Comparison of ENCODE assay signal across 2 cellular contexts in the genomic region with DNA sequence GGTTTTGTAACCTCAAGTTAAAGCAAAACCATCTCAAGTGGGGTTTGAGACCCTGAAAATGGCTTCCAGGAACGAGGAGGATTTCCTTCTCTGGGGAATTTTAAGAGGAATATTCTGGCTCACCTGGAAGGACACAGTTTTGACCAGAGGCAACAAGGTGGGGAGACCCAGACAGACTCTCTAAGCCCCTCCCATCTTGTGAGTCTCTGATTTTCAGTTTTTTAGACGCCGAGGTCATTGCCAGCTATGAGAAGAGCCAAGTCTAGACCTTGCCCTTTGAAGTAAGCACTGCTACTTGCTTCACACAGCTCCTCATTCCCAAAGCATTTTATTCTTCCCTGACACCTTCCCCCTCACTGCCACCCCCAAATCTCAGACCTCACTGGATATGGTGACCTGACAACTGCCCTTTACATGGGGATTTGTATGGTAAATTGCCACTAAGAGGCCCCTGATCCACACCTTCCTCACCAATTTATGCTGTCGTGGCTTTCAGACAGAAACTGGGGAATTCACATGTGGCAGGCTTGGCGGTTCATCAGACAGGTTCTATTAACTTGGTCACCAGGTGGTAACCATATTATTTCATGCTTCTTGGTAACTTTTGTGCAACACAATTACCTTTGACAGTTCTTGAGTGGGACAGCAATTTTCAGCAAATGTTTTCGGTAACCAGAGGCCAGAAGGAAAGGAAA.
TF ChIP-seq lines count a peak whose summit lies in the region.

No MANE protein-coding gene starts in this region.

TF ChIP-seq in A549, 52 proteins besides CTCF, POLR2A, EP300 and RAD21:
- TF ChIP-seq ZSCAN20 (CRISPR knock-in tag; IDR thresholded peaks at IDR 0.05), result no peak
- peak; percentile 62; the same call in 1 of the 2 replicates for TF ChIP-seq ATOH8 (CRISPR knock-in tag; IDR thresholded peaks at IDR 0.05; ENCODE audit: low read depth)
- TF ChIP-seq NR3C1 (IDR thresholded peaks at IDR 0.05), result no peak
- peak; percentile 38; the same call in 1 of the 2 replicates for TF ChIP-seq E2F6 (IDR thresholded peaks at IDR 0.05; ENCODE audit: borderline replicate concordance, low read depth)
- TF ChIP-seq GATA3 (IDR thresholded peaks at IDR 0.05; ENCODE audit: borderline replicate concordance), result no peak
- 0 out of 2 replicates have a peak, but pooled peaks have one; percentile 30 for TF ChIP-seq EHF (CRISPR knock-in tag; IDR thresholded peaks at IDR 0.05)
- no peak for TF ChIP-seq FOSB (CRISPR knock-in tag; IDR thresholded peaks at IDR 0.05)

TF ChIP-seq in GM23338, 12 proteins besides CTCF, POLR2A, EP300 and RAD21:
- no peak for TF ChIP-seq POLR2AphosphoS5 (IDR thresholded peaks at IDR 0.05; ENCODE audit: low read depth)
- TF ChIP-seq CREB1 (CRISPR knock-in tag; IDR thresholded peaks at IDR 0.05; ENCODE audit: low read depth), result no peak
- no peak for TF ChIP-seq NANOG (IDR thresholded peaks at IDR 0.05; ENCODE audit: borderline replicate concordance)
- no peak for TF ChIP-seq ZNF331 (CRISPR knock-in tag; IDR thresholded peaks at IDR 0.05; ENCODE audit: low read depth)
- no peak for TF ChIP-seq EZH2 (IDR thresholded peaks at IDR 0.05; ENCODE audit: low read depth, unreplicated experiment)
- no peak for TF ChIP-seq JUNB (IDR thresholded peaks at IDR 0.05; ENCODE audit: unreplicated experiment)
- TF ChIP-seq, protein P1, sequence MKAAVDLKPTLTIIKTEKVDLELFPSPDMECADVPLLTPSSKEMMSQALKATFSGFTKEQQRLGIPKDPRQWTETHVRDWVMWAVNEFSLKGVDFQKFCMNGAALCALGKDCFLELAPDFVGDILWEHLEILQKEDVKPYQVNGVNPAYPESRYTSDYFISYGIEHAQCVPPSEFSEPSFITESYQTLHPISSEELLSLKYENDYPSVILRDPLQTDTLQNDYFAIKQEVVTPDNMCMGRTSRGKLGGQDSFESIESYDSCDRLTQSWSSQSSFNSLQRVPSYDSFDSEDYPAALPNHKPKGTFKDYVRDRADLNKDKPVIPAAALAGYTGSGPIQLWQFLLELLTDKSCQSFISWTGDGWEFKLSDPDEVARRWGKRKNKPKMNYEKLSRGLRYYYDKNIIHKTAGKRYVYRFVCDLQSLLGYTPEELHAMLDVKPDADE (IDR thresholded peaks at IDR 0.05), result no peak
- TF ChIP-seq STAT1 (IDR thresholded peaks at IDR 0.05; ENCODE audit: unreplicated experiment), result no peak
- no peak for TF ChIP-seq ZNF114 (CRISPR knock-in tag; IDR thresholded peaks at IDR 0.05)
- TF ChIP-seq ZNF462 (CRISPR knock-in tag; IDR thresholded peaks at IDR 0.05), result no peak
- TF ChIP-seq, protein P2, sequence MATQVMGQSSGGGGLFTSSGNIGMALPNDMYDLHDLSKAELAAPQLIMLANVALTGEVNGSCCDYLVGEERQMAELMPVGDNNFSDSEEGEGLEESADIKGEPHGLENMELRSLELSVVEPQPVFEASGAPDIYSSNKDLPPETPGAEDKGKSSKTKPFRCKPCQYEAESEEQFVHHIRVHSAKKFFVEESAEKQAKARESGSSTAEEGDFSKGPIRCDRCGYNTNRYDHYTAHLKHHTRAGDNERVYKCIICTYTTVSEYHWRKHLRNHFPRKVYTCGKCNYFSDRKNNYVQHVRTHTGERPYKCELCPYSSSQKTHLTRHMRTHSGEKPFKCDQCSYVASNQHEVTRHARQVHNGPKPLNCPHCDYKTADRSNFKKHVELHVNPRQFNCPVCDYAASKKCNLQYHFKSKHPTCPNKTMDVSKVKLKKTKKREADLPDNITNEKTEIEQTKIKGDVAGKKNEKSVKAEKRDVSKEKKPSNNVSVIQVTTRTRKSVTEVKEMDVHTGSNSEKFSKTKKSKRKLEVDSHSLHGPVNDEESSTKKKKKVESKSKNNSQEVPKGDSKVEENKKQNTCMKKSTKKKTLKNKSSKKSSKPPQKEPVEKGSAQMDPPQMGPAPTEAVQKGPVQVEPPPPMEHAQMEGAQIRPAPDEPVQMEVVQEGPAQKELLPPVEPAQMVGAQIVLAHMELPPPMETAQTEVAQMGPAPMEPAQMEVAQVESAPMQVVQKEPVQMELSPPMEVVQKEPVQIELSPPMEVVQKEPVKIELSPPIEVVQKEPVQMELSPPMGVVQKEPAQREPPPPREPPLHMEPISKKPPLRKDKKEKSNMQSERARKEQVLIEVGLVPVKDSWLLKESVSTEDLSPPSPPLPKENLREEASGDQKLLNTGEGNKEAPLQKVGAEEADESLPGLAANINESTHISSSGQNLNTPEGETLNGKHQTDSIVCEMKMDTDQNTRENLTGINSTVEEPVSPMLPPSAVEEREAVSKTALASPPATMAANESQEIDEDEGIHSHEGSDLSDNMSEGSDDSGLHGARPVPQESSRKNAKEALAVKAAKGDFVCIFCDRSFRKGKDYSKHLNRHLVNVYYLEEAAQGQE (IDR thresholded peaks at IDR 0.05; ENCODE audit: unreplicated experiment), result no peak
- no peak for TF ChIP-seq EZH2phosphoT487 (IDR thresholded peaks at IDR 0.05; ENCODE audit: unreplicated experiment)
